8 cellular contexts compared by ENCODE assay signal in the genomic region with DNA sequence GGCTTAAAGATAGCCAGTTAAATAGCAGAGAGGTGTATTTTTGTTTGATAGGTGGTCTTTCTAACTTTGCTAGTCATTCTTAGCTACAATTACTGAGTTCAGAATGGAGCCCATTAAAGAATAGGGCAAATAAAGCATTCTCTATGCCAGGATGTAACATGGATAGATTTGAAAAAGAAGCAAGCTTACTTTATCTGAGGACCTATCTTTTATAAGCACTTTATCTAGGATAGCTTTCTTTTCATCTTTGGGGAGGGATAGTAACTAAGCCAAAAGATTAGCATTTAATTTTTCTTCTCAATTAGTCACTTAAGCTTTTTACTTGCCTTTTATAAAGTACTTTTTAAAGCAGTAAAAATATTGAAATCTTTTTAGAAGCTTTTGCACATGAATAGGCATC.
"Had no signal": no experiment of that assay in that cellular context is flagged by ENCODE, and none has a peak within 500 bp of the region (broad histone marks: within the 10 kb centered on the region; RNA-seq: fewer than 3 reads in every experiment).

No MANE protein-coding gene starts in this region.

- ATAC-seq: GM12878 had no signal

- FAIRE-seq: G401.6, GM12878, GM12891, GM12892, GM18507, GM19239 had no signal

- H3K4me3 ChIP-seq: GM12878 had no signal

- DNase-seq: GDM1, GF-D8 had no signal
